Comparison of ENCODE assay signal across 19 cellular contexts in the genomic region with DNA sequence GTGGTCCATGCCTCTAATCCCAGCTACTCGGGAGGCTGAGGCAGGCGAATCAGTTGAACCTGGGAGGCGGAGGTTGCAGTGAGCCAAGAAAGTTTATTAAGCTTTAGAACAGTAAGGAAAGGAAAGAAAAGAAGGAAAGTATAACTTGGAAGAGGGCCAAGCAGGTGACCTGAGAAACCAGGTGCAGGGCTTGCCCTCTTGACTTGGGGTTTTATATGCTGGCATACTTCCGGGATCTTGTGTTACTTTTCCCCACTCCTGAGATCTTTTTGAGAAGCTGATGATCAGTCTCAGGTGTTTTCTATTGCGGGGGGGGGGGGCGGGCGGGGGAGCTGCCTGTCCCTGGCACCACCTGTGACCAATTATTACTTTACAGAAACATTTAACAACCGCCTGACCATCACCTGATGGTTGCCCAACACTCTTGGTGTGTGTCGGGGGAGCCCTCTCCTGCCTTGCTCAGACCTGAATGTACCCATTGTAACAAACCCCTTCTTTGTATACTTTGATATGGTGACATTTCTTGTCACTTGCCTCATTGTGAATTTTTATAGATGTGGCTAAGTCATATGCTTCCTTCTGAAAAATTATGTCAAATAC. TPM values are rescaled to one million over a fixed set of nuclear protein-coding genes. Genes with fewer than 3 reads are reported as not detected.
DNase-seq lines count a peak whose midpoint lies in the region; ATAC-seq, FAIRE-seq and TF ChIP-seq lines count a peak whose summit lies in the region.
"Had no signal": no experiment of that assay in that cellular context is flagged by ENCODE, and none has a peak within 500 bp of the region (broad histone marks: within the 10 kb centered on the region; RNA-seq: fewer than 3 reads in every experiment).

No MANE protein-coding gene starts in this region.

- no peak overlapping the region for H3K4me3 Mint-ChIP-seq in GM23338
- H3K4me3 Mint-ChIP-seq: activated naive CD8-positive, alpha-beta T cell; T-helper 2 cell treated with Interferon-gamma antibody and Interleukin-4, amounts not matched to agents 5 μg/mL and 100 μg/mL, for 36 hours; WTC11 had no signal

- no peak overlapping the region for H2BK120ac ChIP-seq in neuronal stem cell (ENCODE audit: low read depth, low read length)

- no peak overlapping the region for H3K23ac ChIP-seq in neuronal stem cell (ENCODE audit: low read depth, low read length, poor library complexity)

- no peak for TF ChIP-seq POLR2A in K562 (conservative IDR thresholded peaks at IDR 0.05)

- no peak overlapping the region for H2BK5ac ChIP-seq in neuronal stem cell (ENCODE audit: low read length)

- H3F3A ChIP-seq in GM23338 (replicated peaks; ENCODE audit: low read depth), result peaks cover 3% of the 10 kb centered on the region; the same call in 1 of the 2 replicates

- no peak for ATAC-seq in GM23338
- no peak for ATAC-seq in K562
- ATAC-seq: heart right ventricle; stimulated activated naive CD8-positive, alpha-beta T cell treated with anti-CD3 and anti-CD28 coated beads, Interleukin-15, Interleukin-2, amounts not matched to agents 100 U/mL and 50 U/mL, for 24 hours had no signal

- H3K4me1 Mint-ChIP-seq in GM23338, result peaks cover 16% of the 10 kb centered on the region

- peaks cover 32% of the 10 kb centered on the region for H3K9me3 Mint-ChIP-seq in GM23338
- H3K9me3 Mint-ChIP-seq: T-helper 2 cell treated with Interferon-gamma antibody and Interleukin-4, amounts not matched to agents 5 μg/mL and 100 μg/mL, for 36 hours had no signal

- TF ChIP-seq CTCF in GM23338 (conservative IDR thresholded peaks at IDR 0.05; ENCODE audit: low read depth in 2 of 2) (no peak), K562 (IDR thresholded peaks at IDR 0.05 in 2 of 3, conservative IDR thresholded peaks at IDR 0.05 in 1 of 3; ENCODE audit: insufficient read depth in 2 of 3, low read depth in 1 of 3, low read length in 3 of 3) (no peak), GM20000 (IDR thresholded peaks at IDR 0.05; ENCODE audit: extremely low read depth, missing control alignments) (no peak)

- H3K27ac Mint-ChIP-seq in GM23338, result no peak overlapping the region
- H3K27ac Mint-ChIP-seq: activated naive CD8-positive, alpha-beta T cell; T-helper 2 cell treated with Interferon-gamma antibody and Interleukin-4, amounts not matched to agents 5 μg/mL and 100 μg/mL, for 36 hours had no signal

- 75% methylated on average over 8 of the region's 9 CpGs for WGBS in K562 (ENCODE audit: insufficient coverage, low coverage, missing lambda C conversion rate)
- no CpG with 5 or more reads among the region's 9 CpGs for WGBS in neuronal stem cell (ENCODE audit: extremely low coverage in 2 of 2, insufficient read length in 2 of 2, insufficient replicate concordance in 1 of 2), 2 donors

- H4K20me1 ChIP-seq in GM23338 (replicated peaks; ENCODE audit: insufficient read depth) (no peaks in the 10 kb centered on the region), K562 (replicated peaks; ENCODE audit: control insufficient read depth, insufficient read depth, low read length) (no peaks in the 10 kb centered on the region)

- no peak overlapping the region for H4K8ac ChIP-seq in neuronal stem cell (ENCODE audit: low read depth, low read length)

- H3K79me1 ChIP-seq in neuronal stem cell (ENCODE audit: low read depth, low read length), result no peaks in the 10 kb centered on the region

- no peak overlapping the region for H2AK5ac ChIP-seq in neuronal stem cell (ENCODE audit: low read depth, low read length)

- in situ Hi-C loops in K562 (cut with MboI), result loop anchor here (5.0 to 25.0 kb wide), 2 partner anchors 269 to 464 kb away; no protein-coding TSS in a partner anchor

- TF ChIP-seq RAD21 in K562 (CRISPR knock-in tag; conservative IDR thresholded peaks at IDR 0.05 in 1 of 2, IDR thresholded peaks at IDR 0.05 in 1 of 2), result no peak

- no peaks in the 10 kb centered on the region for H3K9me2 ChIP-seq in GM23338 (ENCODE audit: insufficient read depth)

- no peaks in the 10 kb centered on the region for H3K9me1 ChIP-seq in K562 (ENCODE audit: control insufficient read depth, insufficient read depth, low read length)

- FAIRE-seq in K562 (lab: Jason Lieb, UNC), result no peak
- FAIRE-seq: endometrium, H54 had no signal

- H3K4me2 ChIP-seq in GM23338 (no peak overlapping the region), K562 (ENCODE audit: insufficient read depth, low read length) (no peak overlapping the region), neuronal stem cell (ENCODE audit: insufficient read depth, low read length, poor library complexity, severe bottlenecking) (no peak overlapping the region)

- no TSS peak for BruUV-seq in K562 (replicated peaks; lab: Mats Ljungman, UMichigan)

- H3K27ac ChIP-seq in GM23338 (ENCODE audit: low read depth) (0 out of 2 replicates have a peak overlapping the region, but pooled peaks have one; percentile 53), K562 (ENCODE audit: extremely low read depth, low read depth, low read length) (no peak overlapping the region), neuronal stem cell (replicated peaks; ENCODE audit: low read length) (no peak overlapping the region)
- H3K27ac ChIP-seq: heart right ventricle had no signal

- POLR2A ChIA-PET in K562 (lab: Yijun Ruan, JAX), result no interaction called here

- intact Hi-C loops in K562 (cut with micrococcal nuclease), result loop anchor here (5.0 kb wide), 1 partner anchor 214 kb away; a partner anchor contains a TSS

- peaks cover 11% of the 10 kb centered on the region for H3K27me3 Mint-ChIP-seq in GM23338 (ENCODE audit: insufficient read depth, low read depth, poor library complexity)
- H3K27me3 Mint-ChIP-seq: activated naive CD8-positive, alpha-beta T cell had no signal

- peaks cover 15% of the 10 kb centered on the region for H3K4me1 ChIP-seq in GM23338 (ENCODE audit: insufficient read depth)
- H3K4me1 ChIP-seq in K562 (replicated peaks in 1 of 2; ENCODE audit: control insufficient read depth in 2 of 2, insufficient read depth in 2 of 2, low read length in 2 of 2), result peaks cover 0 to 6% of the 10 kb centered on the region in 2 experiments; a peak in 3 of 5 replicates
- H3K4me1 ChIP-seq in neuronal stem cell (ENCODE audit: control insufficient read depth in 2 of 2, insufficient read depth in 1 of 2, low read depth in 1 of 2, low read length in 2 of 2), result no peaks in the 10 kb centered on the region

- CTCF ChIA-PET in K562 (lab: Yijun Ruan, JAX; ENCODE audit: low intra/inter-chr PET ratio), result interaction anchor here (0.6 to 1.0 kb wide), 2 partner anchors 60 to 270 kb away, joined by 3 read pairs; a partner anchor contains a TSS

- H3K27me3 ChIP-seq in GM23338 (ENCODE audit: insufficient read depth), result no peaks in the 10 kb centered on the region
- no peaks in the 10 kb centered on the region for H3K27me3 ChIP-seq in K562 (ENCODE audit: control insufficient read depth in 2 of 2, insufficient read depth in 2 of 2, low read length in 2 of 2)
- no peaks in the 10 kb centered on the region for H3K27me3 ChIP-seq in neuronal stem cell (ENCODE audit: control insufficient read depth in 3 of 3, insufficient read depth in 3 of 3, low read depth in 1 of 3, low read length in 3 of 3)
- H3K27me3 ChIP-seq: heart right ventricle had no signal

- no peak overlapping the region for H2AFZ ChIP-seq in GM23338
- peak overlapping the region; percentile 16; the same call in 1 of the 2 replicates for H2AFZ ChIP-seq in K562 (ENCODE audit: low read depth, low read length)
- peak overlapping the region; percentile 27 for H2AFZ ChIP-seq in neuronal stem cell (ENCODE audit: low read length)

- H3K14ac ChIP-seq in neuronal stem cell (ENCODE audit: low read length), result no peak overlapping the region

- no peak overlapping the region for H2BK12ac ChIP-seq in neuronal stem cell (ENCODE audit: low read length)

- no peak overlapping the region for H4K91ac ChIP-seq in neuronal stem cell (ENCODE audit: low read depth, low read length, poor library complexity)

- DNase-seq in COLO829 (ENCODE audit: low spot score) (peak; percentile 17), GM23338 (ENCODE audit: low spot score) (no peak), K562 (ENCODE audit: extremely low read depth in 1 of 4, low spot score in 3 of 4) (no peak), neuronal stem cell (ENCODE audit: low spot score) (no peak), NCI-H2171 treated with DMSO at 0.1 percent for 48 hours (lab: John Stamatoyannopoulos, UW) (no peak), GM20000 (ENCODE audit: low spot score) (no peak), NCI-H226 (no peak)
- DNase-seq: AML-193; COR-L47; heart right ventricle; immature natural killer cell; posterior cingulate gyrus; stimulated activated naive CD8-positive, alpha-beta T cell treated with anti-CD3 and anti-CD28 coated beads, Interleukin-15, Interleukin-2, amounts not matched to agents 100 U/mL and 50 U/mL, for 24 hours; trophoblast cell had no signal

- no peaks in the 10 kb centered on the region for H3K79me2 ChIP-seq in GM23338 (replicated peaks; ENCODE audit: insufficient read depth)
- no peaks in the 10 kb centered on the region for H3K79me2 ChIP-seq in K562 (ENCODE audit: control insufficient read depth, insufficient read depth, low read length)

- H3K9me3 ChIP-seq in K562 (replicated peaks; ENCODE audit: control insufficient read depth, insufficient read depth, low read depth, low read length), result no peaks in the 10 kb centered on the region; the same call in 1 of the 2 replicates
- H3K9me3 ChIP-seq in neuronal stem cell (replicated peaks in 1 of 2; ENCODE audit: control insufficient read depth in 2 of 2, insufficient read depth in 1 of 2, low read depth in 1 of 2, low read length in 2 of 2), result no peaks in the 10 kb centered on the region

- H3K36me3 ChIP-seq in GM23338 (ENCODE audit: insufficient read depth), result no peaks in the 10 kb centered on the region
- no peaks in the 10 kb centered on the region for H3K36me3 ChIP-seq in K562 (ENCODE audit: control insufficient read depth, insufficient read depth, low read length)
- no peaks in the 10 kb centered on the region for H3K36me3 ChIP-seq in neuronal stem cell (replicated peaks in 1 of 2; ENCODE audit: control insufficient read depth in 2 of 2, insufficient read depth in 2 of 2, low read length in 2 of 2)
- H3K36me3 ChIP-seq: heart right ventricle had no signal

- no peak overlapping the region for H2BK15ac ChIP-seq in neuronal stem cell (ENCODE audit: low read length)

- H3K36me3 Mint-ChIP-seq in GM23338 (ENCODE audit: low read depth), result peaks cover 17% of the 10 kb centered on the region
- H3K36me3 Mint-ChIP-seq: activated naive CD8-positive, alpha-beta T cell; immature natural killer cell had no signal

- TF ChIP-seq EP300 in K562 (IDR thresholded peaks at IDR 0.05; ENCODE audit: low read length), result no peak

- no peak overlapping the region for H3K4ac ChIP-seq in neuronal stem cell (ENCODE audit: low read length)

- no peak overlapping the region for H3K18ac ChIP-seq in neuronal stem cell (ENCODE audit: low read length)

- H3K9ac ChIP-seq in K562 (ENCODE audit: insufficient read depth in 1 of 2, low read depth in 2 of 2, low read length in 2 of 2) (no peak overlapping the region), neuronal stem cell (ENCODE audit: low read depth, low read length, poor library complexity) (no peak overlapping the region)

- H3K4me3 ChIP-seq in GM23338 (no peak overlapping the region), K562 (no peak overlapping the region), neuronal stem cell (ENCODE audit: low read length in 2 of 2) (no peak overlapping the region)
- H3K4me3 ChIP-seq: heart right ventricle had no signal

RNA-seq across cellular contexts. Expression of a gene that starts 6.9 kb away (rescaled TPM):
- 2.9 and 3.5 TPM in 2 replicates for total RNA-seq in GM23338 (2014; rRNA removed; shearing (Covaris generic))
- polyA plus RNA-seq in GM23338 (2016; fragmentation: Nextera tagmentation; extraction: Ambion mirVana) (1.9 and 2.4 TPM in 2 replicates), K562 (2011; rRNA removed) (20.4 and 21.9 TPM in 2 replicates), K562 (2014; fragmentation: Illumina TruSeq; extraction: Trizol) (9.9 and 10.6 TPM in 2 replicates), K562 (2014; fragmentation: Nextera tagmentation; extraction: Ambion mirVana) (1 to 10 TPM; 7.1 to 7.2 TPM), K562 (2014; rRNA removed) (8.0 and 9.9 TPM in 2 replicates)
- total RNA-seq in K562 (2011; cell fraction: chromatin; rRNA removed; ENCODE audit: low replicate concordance), result 75.0 and 98.6 TPM in 2 replicates
- 34.9 and 39.4 TPM in 2 replicates for total RNA-seq in K562 (2011; cell fraction: nucleolus; rRNA removed)
- total RNA-seq in K562 (2011; cell fraction: nucleoplasm; rRNA removed), result 55.7 and 65.5 TPM in 2 replicates
- total RNA-seq in K562 (2014; rRNA removed) (10.8 TPM in 2 replicates), K562 (2014; rRNA removed; fragmentation: Illumina TruSeq; extraction: Trizol) (17.4 and 19.7 TPM in 2 replicates), K562 (2015; rRNA removed; fragmentation: Illumina TruSeq; extraction: Trizol) (10.7 and 12.6 TPM in 2 replicates), K562 (2021) (12.1 and 12.2 TPM in 2 replicates)
- polyA plus RNA-seq in K562 (2011; cell fraction: cytosol; rRNA removed), result 8.4 and 12.9 TPM in 2 replicates
- polyA plus RNA-seq in K562 (2011; cell fraction: nucleus; rRNA removed), result 16.1 and 18.3 TPM in 2 replicates
- polyA plus RNA-seq in K562 (2012), result 7.7 and 9.6 TPM in 2 replicates
- polyA minus RNA-seq in K562 (2011; rRNA and poly(A)+ RNA removed), result 34.7 TPM in 2 replicates
- 13.5 and 13.9 TPM in 2 replicates for polyA minus RNA-seq in K562 (2011; cell fraction: cytosol; rRNA and poly(A)+ RNA removed)
- 13.9 and 32.2 TPM in 2 replicates for polyA minus RNA-seq in K562 (2011; cell fraction: nucleus; rRNA and poly(A)+ RNA removed)
- polyA plus RNA-seq in neuronal stem cell (2013, experiment 1 of 2), result 0.10 TPM
- 0.17 TPM for polyA plus RNA-seq in neuronal stem cell (2013, experiment 2 of 2)
